19 cellular contexts compared by ENCODE assay signal in the genomic region with DNA sequence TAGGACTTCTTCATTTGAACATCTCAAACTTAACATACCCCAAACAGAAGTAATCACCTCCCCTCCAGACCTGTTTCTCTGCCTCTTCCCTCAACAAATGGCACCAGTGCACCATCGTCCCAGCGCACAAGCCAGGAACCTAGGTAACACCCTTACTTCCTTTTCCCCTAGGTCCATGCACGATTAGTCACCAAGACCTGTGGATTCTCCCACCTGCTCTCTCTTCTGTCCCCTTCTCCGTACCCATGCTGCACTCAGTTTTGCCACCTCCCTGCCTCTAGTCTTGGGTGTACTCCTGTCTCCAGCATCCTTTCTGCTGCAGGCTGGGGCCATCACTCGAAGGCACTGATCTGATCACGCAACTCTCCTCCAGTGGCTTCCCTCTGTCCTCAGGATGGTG. TPM values are rescaled to one million over a fixed set of nuclear protein-coding genes. Genes with fewer than 3 reads are reported as not detected.
DNase-seq lines count a peak whose midpoint lies in the region; ATAC-seq and TF ChIP-seq lines count a peak whose summit lies in the region.
"Had no signal": no experiment of that assay in that cellular context is flagged by ENCODE, and none has a peak within 500 bp of the region (broad histone marks: within the 10 kb centered on the region; RNA-seq: fewer than 3 reads in every experiment).

No MANE protein-coding gene starts in this region.

- H3K27ac Mint-ChIP-seq in activated T-cell treated with anti-CD3 and anti-CD28 coated beads, Interleukin-2, amount 50 U/mL, for 24 hours: peak overlapping the region; percentile 16
- H3K27ac Mint-ChIP-seq in activated T-helper 17 cell treated with anti-CD3 and anti-CD28 coated beads, Interleukin-2, amount 50 U/mL, for 72 hours: peak overlapping the region; percentile 18
- no peak overlapping the region for H3K27ac Mint-ChIP-seq in nephron

- H3K4me3 ChIP-seq in DND-41 (ENCODE audit: low read depth in 1 of 2, low read length in 2 of 2): no peak overlapping the region
- H3K4me3 ChIP-seq: A549, GM23248, K562 had no signal

- no peak overlapping the region for H3K9ac ChIP-seq in DND-41 (ENCODE audit: low read depth, low read length)
- H3K9ac ChIP-seq: GM23248 had no signal

- H3K4me1 ChIP-seq in DND-41 (ENCODE audit: insufficient read depth, low read length): peaks cover 44% of the 10 kb centered on the region

- H3K9me3 ChIP-seq in DND-41 (ENCODE audit: insufficient read depth, low read length, severe bottlenecking): no peaks in the 10 kb centered on the region
- H3K9me3 ChIP-seq: A549 had no signal

- H3K36me3 ChIP-seq in DND-41 (ENCODE audit: insufficient read depth, low read length): peaks cover 66% of the 10 kb centered on the region

- H3K79me2 ChIP-seq in DND-41 (ENCODE audit: insufficient read depth, low read length): peaks cover 99% of the 10 kb centered on the region

- H2AFZ ChIP-seq in DND-41 (ENCODE audit: low read depth, low read length): no peak overlapping the region
- H2AFZ ChIP-seq: GM23248 had no signal

- ATAC-seq in DND-41 (ENCODE audit: insufficient read depth, low read depth): no peak
- ATAC-seq in activated T-helper 17 cell treated with anti-CD3 and anti-CD28 coated beads, Interleukin-2, amount 50 U/mL, for 72 hours (replicated peaks): no peak
- ATAC-seq: A549, HCT116, K562, Panc1, Right ventricle myocardium inferior had no signal

- no peak for DNase-seq in activated T-cell treated with anti-CD3 and anti-CD28 coated beads, Interleukin-2, amount 50 U/mL, for 24 hours
- no peak for DNase-seq in activated T-cell treated with anti-CD3 and anti-CD28 coated beads, Interleukin-2, amount 50 U/mL, for 1 hour
- DNase-seq in DND-41 (no peak), NCI-H774 (lab: John Stamatoyannopoulos, UW) (no peak), LoVo (ENCODE audit: low spot score) (no peak), NOMO-1 (lab: John Stamatoyannopoulos, UW; ENCODE audit: unreplicated experiment in 2 of 2) (no peak)
- DNase-seq: GM23248, NCI-H1092 treated with DMSO at 0.1 percent for 48 hours, NCI-H1694, NCI-H69 had no signal

- H3K36me3 Mint-ChIP-seq in activated T-cell treated with anti-CD3 and anti-CD28 coated beads, Interleukin-2, amount 50 U/mL, for 24 hours (ENCODE audit: low read depth): peaks cover 89% of the 10 kb centered on the region
- peaks cover 69% of the 10 kb centered on the region for H3K36me3 Mint-ChIP-seq in activated T-helper 17 cell treated with anti-CD3 and anti-CD28 coated beads, Interleukin-2, amount 50 U/mL, for 72 hours (ENCODE audit: low read depth)
- H3K36me3 Mint-ChIP-seq in nephron (ENCODE audit: low read depth): peaks cover 52% of the 10 kb centered on the region

- H3K4me2 ChIP-seq in DND-41 (ENCODE audit: insufficient read depth, low read length): peak overlapping the region; percentile 93; the same call in 1 of the 2 replicates
- H3K4me2 ChIP-seq: A549 had no signal

- no peaks in the 10 kb centered on the region for H3K9me3 Mint-ChIP-seq in activated T-cell treated with anti-CD3 and anti-CD28 coated beads, Interleukin-2, amount 50 U/mL, for 24 hours
- H3K9me3 Mint-ChIP-seq in activated T-helper 17 cell treated with anti-CD3 and anti-CD28 coated beads, Interleukin-2, amount 50 U/mL, for 72 hours: no peaks in the 10 kb centered on the region
- no peaks in the 10 kb centered on the region for H3K9me3 Mint-ChIP-seq in nephron

- no peak overlapping the region for H3K4me3 Mint-ChIP-seq in activated T-cell treated with anti-CD3 and anti-CD28 coated beads, Interleukin-2, amount 50 U/mL, for 24 hours
- no peak overlapping the region for H3K4me3 Mint-ChIP-seq in activated T-helper 17 cell treated with anti-CD3 and anti-CD28 coated beads, Interleukin-2, amount 50 U/mL, for 72 hours
- peak overlapping the region in 2 of 3 experiments; percentile 27 to 49 for H3K4me3 Mint-ChIP-seq in nephron

- no peaks in the 10 kb centered on the region for H3K27me3 Mint-ChIP-seq in activated T-cell treated with anti-CD3 and anti-CD28 coated beads, Interleukin-2, amount 50 U/mL, for 24 hours
- H3K27me3 Mint-ChIP-seq in activated T-helper 17 cell treated with anti-CD3 and anti-CD28 coated beads, Interleukin-2, amount 50 U/mL, for 72 hours: no peaks in the 10 kb centered on the region
- no peaks in the 10 kb centered on the region for H3K27me3 Mint-ChIP-seq in nephron (ENCODE audit: low read depth)

- peaks cover 62% of the 10 kb centered on the region for H3K4me1 Mint-ChIP-seq in activated T-cell treated with anti-CD3 and anti-CD28 coated beads, Interleukin-2, amount 50 U/mL, for 24 hours (ENCODE audit: low read depth)
- H3K4me1 Mint-ChIP-seq in activated T-helper 17 cell treated with anti-CD3 and anti-CD28 coated beads, Interleukin-2, amount 50 U/mL, for 72 hours: peaks cover 26% of the 10 kb centered on the region
- peaks cover 15% of the 10 kb centered on the region for H3K4me1 Mint-ChIP-seq in nephron

- H3K27me3 ChIP-seq in DND-41 (ENCODE audit: insufficient read depth, low read length, poor library complexity): no peaks in the 10 kb centered on the region

- no peak overlapping the region for H3K27ac ChIP-seq in DND-41 (ENCODE audit: low read length)
- H3K27ac ChIP-seq: A549, C4-2B, GM23248, HL-60 had no signal

- peaks cover 72% of the 10 kb centered on the region for H4K20me1 ChIP-seq in DND-41 (ENCODE audit: insufficient read depth, low read length)

- TF ChIP-seq CTCF in DND-41 (IDR thresholded peaks at IDR 0.05; ENCODE audit: borderline replicate concordance, extremely low read depth, low read length, poor library complexity, severe bottlenecking): no peak
- TF ChIP-seq CTCF in nephron (IDR thresholded peaks at IDR 0.05; ENCODE audit: unreplicated experiment in 3 of 3): no peak

RNA-seq across cellular contexts. Expression of gene EMC8, which starts 3.2 kb away (rescaled TPM):
- total RNA-seq in activated T-helper 17 cell treated with anti-CD3 and anti-CD28 coated beads, Interleukin-2, amount 50 U/mL, for 72 hours: 10 to 100 TPM; 17.4 to 42.7 TPM

RNA-seq across cellular contexts. Expression of gene COX4I1, which starts 3.3 kb away (rescaled TPM):
- total RNA-seq in activated T-helper 17 cell treated with anti-CD3 and anti-CD28 coated beads, Interleukin-2, amount 50 U/mL, for 72 hours: 100 to 1,000 TPM; 415 to 467 TPM

RNA-seq across cellular contexts. Expression of gene C16orf74, which starts 45.3 kb away (rescaled TPM):
- under 1 TPM in 1 of 2 donors, not detected in 1; 0.35 TPM for total RNA-seq in activated T-helper 17 cell treated with anti-CD3 and anti-CD28 coated beads, Interleukin-2, amount 50 U/mL, for 72 hours
- total RNA-seq: K562 had no signal

Comparison
In these comparisons a context has a peak if more than half of its experiments do, and no peak if none do; other contexts are left out.
1. H3K27ac Mint-ChIP-seq: peak in activated T-cell treated with anti-CD3 and anti-CD28 coated beads, Interleukin-2, amount 50 U/mL, for 24 hours (single experiment) and activated T-helper 17 cell treated with anti-CD3 and anti-CD28 coated beads, Interleukin-2, amount 50 U/mL, for 72 hours (single experiment); none in nephron (0 of 3).
2. H3K4me3 Mint-ChIP-seq: peak in nephron (2 of 3); none in activated T-cell treated with anti-CD3 and anti-CD28 coated beads, Interleukin-2, amount 50 U/mL, for 24 hours (single experiment) and activated T-helper 17 cell treated with anti-CD3 and anti-CD28 coated beads, Interleukin-2, amount 50 U/mL, for 72 hours (single experiment).